12 cellular contexts compared by ENCODE assay signal in genomic region chr6:137722749-137723272, GRCh38.
DNase-seq lines count a peak whose midpoint lies in the region; ATAC-seq and TF ChIP-seq lines count a peak whose summit lies in the region.
"Had no signal": no experiment of that assay in that cellular context is flagged by ENCODE, and none has a peak within 500 bp of the region (broad histone marks: within the 10 kb centered on the region; RNA-seq: fewer than 3 reads in every experiment).

No MANE protein-coding gene starts in this region.

- TF ChIP-seq CTCF in CD14-positive monocyte (IDR thresholded peaks at IDR 0.05) (no peak), right lobe of liver (IDR thresholded peaks at IDR 0.05) (no peak)

- H3K9me3 Mint-ChIP-seq in CD14-positive monocyte = peaks cover 0 to 4% (median 0%) of the 10 kb centered on the region in 7 donors

- peaks cover 0 to 2% of the 10 kb centered on the region in 2 donors for H3K36me3 Mint-ChIP-seq in CD14-positive monocyte
- peaks cover 2% of the 10 kb centered on the region for H3K36me3 Mint-ChIP-seq in T-helper 17 cell (ENCODE audit: low read depth)

- H3K36me3 ChIP-seq in right lobe of liver (no peaks in the 10 kb centered on the region), Karpas-422 (ENCODE audit: insufficient read depth, low read length) (no peaks in the 10 kb centered on the region)
- H3K36me3 ChIP-seq: MG63 had no signal

- H3K27me3 ChIP-seq in right lobe of liver = no peaks in the 10 kb centered on the region
- H3K27me3 ChIP-seq in Karpas-422 (ENCODE audit: low read length) = no peaks in the 10 kb centered on the region
- H3K27me3 ChIP-seq: MG63 had no signal

- in situ Hi-C loops in ACHN (cut with HindIII; ENCODE audit: low pct_ligation_motif_present, low pct_unique_long_range_greater_than_20kb, low sequenced_read_pairs) = no loop called here

- H3K9ac ChIP-seq in Karpas-422 (ENCODE audit: low read length) = no peak overlapping the region

- H3K27me3 Mint-ChIP-seq in CD14-positive monocyte (ENCODE audit: low read depth in 3 of 3) = no peaks in the 10 kb centered on the region
- peaks cover 7% of the 10 kb centered on the region for H3K27me3 Mint-ChIP-seq in T-helper 17 cell

- intact Hi-C loops in CD14-positive monocyte (cut with micrococcal nuclease) (no loop called here), right lobe of liver (cut with DNase I) (loop anchor here in 1 of 2 donors (10.0 kb wide), 1 partner anchor 142 kb away; the partner anchor contains the start of gene TNFAIP3), sciatic nerve (cut with DNase I) (no loop called here)

- peak overlapping the region; percentile 66 to 87 for H3K4me3 Mint-ChIP-seq in CD14-positive monocyte
- H3K4me3 Mint-ChIP-seq in T-helper 17 cell = no peak overlapping the region

- no peaks in the 10 kb centered on the region for H3K79me2 ChIP-seq in Karpas-422 (ENCODE audit: low read length)

- TF ChIP-seq POLR2A in right lobe of liver (IDR thresholded peaks at IDR 0.05) = no peak

- DNase-seq in CD14-positive monocyte (ENCODE audit: low spot score) = no peak
- DNase-seq in T-helper 17 cell = no peak
- DNase-seq in right lobe of liver = no peak
- no peak for DNase-seq in Karpas-422
- no peak for DNase-seq in ACHN
- no peak for DNase-seq in sciatic nerve (ENCODE audit: low spot score)
- DNase-seq in NCI-H1436 treated with DMSO at 0.1 percent for 48 hours (lab: John Stamatoyannopoulos, UW) = no peak
- DNase-seq: DMS 273 treated with DMSO at 0.1 percent for 48 hours, MG63, nucleus accumbens had no signal

- no peak overlapping the region for H2AFZ ChIP-seq in Karpas-422 (ENCODE audit: low read length)

- ATAC-seq in GM19025 (IDR thresholded peaks at IDR 0.05; ENCODE audit: low read depth, unreplicated experiment) (peak; percentile 70), T-helper 17 cell (peak; percentile 18), right lobe of liver (peak; percentile 2 to 31 (median 6)), sciatic nerve (no peak)
- ATAC-seq: Panc1 had no signal

- no peak overlapping the region for H3K4me3 ChIP-seq in right lobe of liver
- H3K4me3 ChIP-seq in Karpas-422 (ENCODE audit: low read length) = no peak overlapping the region
- H3K4me3 ChIP-seq: MG63 had no signal

- H3K4me2 ChIP-seq in Karpas-422 (ENCODE audit: low read depth, low read length, poor library complexity, severe bottlenecking) = no peak overlapping the region

- H3K4me1 Mint-ChIP-seq in CD14-positive monocyte = peaks cover 57% of the 10 kb centered on the region
- H3K4me1 Mint-ChIP-seq in T-helper 17 cell = peaks cover 9% of the 10 kb centered on the region

- H3K4me1 ChIP-seq in right lobe of liver (peaks cover 0 to 19% (median 7%) of the 10 kb centered on the region in 4 donors), Karpas-422 (ENCODE audit: low read length) (no peaks in the 10 kb centered on the region)

- H3K27ac Mint-ChIP-seq in CD14-positive monocyte (peak overlapping the region; percentile 90 to 97 (median 94)), T-helper 17 cell (peak overlapping the region; percentile 77)

- no peaks in the 10 kb centered on the region for H4K20me1 ChIP-seq in Karpas-422 (ENCODE audit: insufficient read depth, low read depth, low read length)

- no peaks in the 10 kb centered on the region for H3K9me2 ChIP-seq in Karpas-422 (replicated peaks; ENCODE audit: insufficient read depth, low read length)

- 38% methylated on average over 5 of the region's 5 CpGs for WGBS in right lobe of liver (ENCODE audit: insufficient coverage, low coverage, low lambda C conversion rate, missing lambda C conversion rate)

- H3K27ac ChIP-seq in right lobe of liver (peak overlapping the region; percentile 79 to 93 (median 81)), Karpas-422 (ENCODE audit: low read length) (no peak overlapping the region)

- H3K9me3 ChIP-seq in T-helper 17 cell (ENCODE audit: control insufficient read depth, low read length, poor library complexity, severe bottlenecking) (no peaks in the 10 kb centered on the region), right lobe of liver (no peaks in the 10 kb centered on the region), Karpas-422 (ENCODE audit: low read length) (no peaks in the 10 kb centered on the region)
- H3K9me3 ChIP-seq: MG63 had no signal
